In the genomic region with DNA sequence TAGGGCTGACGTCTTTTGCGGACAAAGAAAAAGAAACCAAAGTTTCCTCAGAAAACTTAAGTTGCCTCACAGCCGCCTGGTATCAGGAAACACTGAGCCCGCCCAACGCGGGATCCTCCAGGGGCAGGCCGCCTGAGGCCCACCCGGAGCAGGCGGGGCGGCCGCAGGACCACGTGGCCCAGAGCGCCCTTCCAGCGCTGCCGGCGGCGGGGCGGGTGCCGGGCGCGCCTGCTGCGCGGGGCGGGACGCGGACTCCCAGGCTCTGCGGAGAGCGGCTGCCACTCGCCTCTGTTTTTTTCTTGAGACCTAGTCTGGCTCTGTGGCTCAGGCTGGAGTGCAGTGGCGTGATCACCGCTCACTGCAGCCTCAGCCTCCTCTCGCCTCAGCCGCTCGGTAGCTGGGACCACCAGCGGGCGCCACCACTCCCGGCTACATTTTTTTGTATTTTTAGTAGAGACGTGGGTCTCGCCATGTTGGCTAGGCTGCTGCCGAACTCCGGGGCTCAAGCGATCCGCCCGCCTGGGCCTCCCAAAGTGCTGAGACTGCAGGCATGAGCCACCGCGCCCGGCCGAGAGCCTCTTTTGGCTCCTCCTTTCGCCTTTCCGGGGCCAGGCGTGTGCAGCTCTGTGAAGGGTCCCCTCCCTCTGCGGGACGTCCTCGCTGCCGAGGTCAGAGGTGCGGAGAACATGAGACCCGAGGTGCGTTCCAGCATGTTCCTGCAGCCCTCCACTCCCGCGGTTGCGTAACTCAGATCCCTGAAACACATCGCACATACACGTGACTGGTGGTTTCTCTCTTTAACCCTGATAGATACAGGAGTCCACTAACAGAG, we compare ENCODE assay signal across 8 cellular contexts. TPM values are rescaled to one million over a fixed set of nuclear protein-coding genes. Genes with fewer than 3 reads are reported as not detected.
DNase-seq lines count a peak whose midpoint lies in the region; ATAC-seq, FAIRE-seq and TF ChIP-seq lines count a peak whose summit lies in the region.

No MANE protein-coding gene starts in this region.

- DNase-seq in AG20443 (ENCODE audit: low spot score) = peak; percentile 92
- DNase-seq in NCI-H774 (lab: John Stamatoyannopoulos, UW) = peak; percentile 67
- DNase-seq in activated CD8-positive, alpha-beta memory T cell treated with anti-CD3 and anti-CD28 coated beads for 48 hours (ENCODE audit: low read depth in 2 of 3, low spot score in 2 of 3) = peak; percentile 51 to 86 (median 67)
- DNase-seq in H1 (ENCODE audit: low read depth in 1 of 2, low spot score in 2 of 2) = peak in 1 of 2 experiments; percentile 73
- peak in 1 of 2 donors; percentile 62 for DNase-seq in memory B cell (ENCODE audit: low spot score in 2 of 2)
- peak; percentile 49 for DNase-seq in stimulated activated CD8-positive, alpha-beta memory T cell treated with anti-CD3 and anti-CD28 coated beads, Interleukin-15, amount 100 ng/mL, for 1 hour (ENCODE audit: low read depth)

- TF ChIP-seq RAD21 in H1 (IDR thresholded peaks at IDR 0.05 in 1 of 2, conservative IDR thresholded peaks at IDR 0.05 in 1 of 2; ENCODE audit: low read depth in 2 of 2, low read length in 2 of 2) = no peak; a peak in 1 of 4 replicates

- peaks cover 0 to 5% (median 2%) of the 10 kb centered on the region in 4 experiments; a peak in 4 of 7 replicates for H3K4me1 ChIP-seq in H1 (replicated peaks in 1 of 4; ENCODE audit: control insufficient read depth in 3 of 4, insufficient read depth in 4 of 4, low read length in 3 of 4)

- no peaks in the 10 kb centered on the region for H3K36me3 Mint-ChIP-seq in memory B cell

- peak overlapping the region; percentile 86 for H4K91ac ChIP-seq in H1 (replicated peaks; ENCODE audit: insufficient read length, low read length)

- TF ChIP-seq CTCF in H1 (IDR thresholded peaks at IDR 0.05; ENCODE audit: control extremely low read depth in 1 of 3, insufficient read depth in 1 of 3, low read depth in 1 of 3, low read length in 3 of 3) = peak in 2 of 3 experiments; percentile 13 to 35; a peak in 2 of 4 replicates

- no peaks in the 10 kb centered on the region; a peak in 1 of 7 replicates for H3K27me3 ChIP-seq in H1 (replicated peaks in 1 of 4; ENCODE audit: control insufficient read depth in 3 of 4, extremely low read depth in 1 of 4, insufficient read depth in 3 of 4, low read length in 3 of 4)

- H2AK5ac ChIP-seq in H1 (ENCODE audit: low read depth, low read length) = 0 out of 2 replicates have a peak overlapping the region, but pooled peaks have one; percentile 24

- TF ChIP-seq EP300 in H1 (IDR thresholded peaks at IDR 0.05; ENCODE audit: borderline replicate concordance in 1 of 2, low read depth in 2 of 2, low read length in 2 of 2) = no peak

- H3K79me1 ChIP-seq in H1 (ENCODE audit: low read depth, low read length) = no peaks in the 10 kb centered on the region

- peak overlapping the region; percentile 86; the same call in 1 of the 2 replicates for H2AFZ ChIP-seq in H1 (ENCODE audit: low read length)

- H4K8ac ChIP-seq in H1 (ENCODE audit: extremely low read depth, insufficient read depth, low read length) = peak overlapping the region; percentile 90

- CTCF ChIA-PET in H1 (lab: Charles Lee; ENCODE audit: partially characterized antibody) = interaction anchor here (0.6 to 1.7 kb wide), 6 partner anchors 11 to 252 kb away, joined by 3 to 4 read pairs (median 3); a partner anchor contains a TSS

- 3% methylated on average over 56 of the region's 63 CpGs; no CpG with 5 or more reads in 1 of the 2 experiments for WGBS in H1 (ENCODE audit: extremely low coverage in 1 of 2, insufficient coverage in 1 of 2, insufficient read length in 1 of 2, insufficient replicate concordance in 2 of 2, low coverage in 1 of 2, low lambda C conversion rate in 2 of 2, missing lambda C conversion rate in 1 of 2), 2 experiments

- H3K14ac ChIP-seq in H1 (ENCODE audit: insufficient read length) = no peak overlapping the region

- POLR2A ChIA-PET in H1 (lab: Charles Lee; ENCODE audit: partially characterized antibody) = interaction anchor here (0.8 to 4.7 kb wide), 12 partner anchors 10 to 227 kb away, joined by 3 to 33 read pairs (median 5); a partner anchor contains a TSS

- FAIRE-seq in H1 (lab: Jason Lieb, UNC) = no peak

- H2BK12ac ChIP-seq in H1 (ENCODE audit: low read depth, low read length) = peak overlapping the region; percentile 92

- no peaks in the 10 kb centered on the region for H3K27me3 Mint-ChIP-seq in memory B cell

- 0 out of 2 replicates have a peak overlapping the region, but pooled peaks have one; percentile 17 for H3K27ac ChIP-seq in H1 (ENCODE audit: low read depth, low read length)

- H3K4me3 ChIP-seq in H1 (ENCODE audit: extremely low read depth in 1 of 4, insufficient read depth in 2 of 4, low read depth in 3 of 4, low read length in 4 of 4) = peak overlapping the region; percentile 46 to 60 (median 47)

- H3K36me3 ChIP-seq in H1 (ENCODE audit: control insufficient read depth in 2 of 4, insufficient read depth in 4 of 4, low read length in 3 of 4) = no peaks in the 10 kb centered on the region

- H2BK5ac ChIP-seq in H1 (ENCODE audit: low read depth, low read length) = peak overlapping the region; percentile 40; the same call in 1 of the 2 replicates

- H3K4me3 Mint-ChIP-seq in memory B cell = peak overlapping the region; percentile 92

- H3K27ac Mint-ChIP-seq in memory B cell = peak overlapping the region; percentile 93

- no peaks in the 10 kb centered on the region for H3K9me3 ChIP-seq in H1 (ENCODE audit: insufficient read depth in 2 of 2, low read depth in 1 of 2, low read length in 1 of 2)

- H4K5ac ChIP-seq in H1 (ENCODE audit: insufficient read length, low read depth, low read length) = peak overlapping the region; percentile 45

- H3K4me2 ChIP-seq in H1 (ENCODE audit: insufficient read depth in 1 of 2, low read depth in 2 of 2, low read length in 2 of 2) = peak overlapping the region; percentile 71 to 92

- peaks cover 17% of the 10 kb centered on the region for H3K4me1 Mint-ChIP-seq in memory B cell

- peak overlapping the region; percentile 99 for H2BK15ac ChIP-seq in H1 (ENCODE audit: low read length)

- H3K79me2 ChIP-seq in H1 (ENCODE audit: control insufficient read depth in 1 of 2, insufficient read depth in 2 of 2, low read length in 2 of 2) = no peaks in the 10 kb centered on the region

- no peak overlapping the region for H3K23ac ChIP-seq in H1 (ENCODE audit: insufficient read length)

- no peak overlapping the region for H2BK20ac ChIP-seq in H1 (ENCODE audit: low read length)

- H4K20me1 ChIP-seq in H1 (replicated peaks in 1 of 2; ENCODE audit: control insufficient read depth in 1 of 2, insufficient read depth in 2 of 2, low read length in 2 of 2) = no peaks in the 10 kb centered on the region

- ATAC-seq in GM18870 (IDR thresholded peaks at IDR 0.05; ENCODE audit: unreplicated experiment) = peak; percentile 78
- ATAC-seq in HG03097 (IDR thresholded peaks at IDR 0.05; ENCODE audit: low FRiP score, unreplicated experiment) = peak; percentile 81
- ATAC-seq in memory B cell (ENCODE audit: low read depth) = peak; percentile 74

- TF ChIP-seq POLR2A in H1 (IDR thresholded peaks at IDR 0.05; ENCODE audit: control extremely low read depth in 1 of 2, low read depth in 2 of 2, low read length in 2 of 2) = peak; percentile 41 to 80

- no peak overlapping the region for H2BK120ac ChIP-seq in H1 (replicated peaks; ENCODE audit: low read depth, low read length)

- peak overlapping the region; percentile 36 for H3K4ac ChIP-seq in H1 (replicated peaks; ENCODE audit: insufficient read length, low read depth, low read length)

- H3K9ac ChIP-seq in H1 (replicated peaks in 1 of 4; ENCODE audit: extremely low read depth in 1 of 4, low read depth in 3 of 4, low read length in 3 of 4) = peak overlapping the region in 3 of 4 experiments; percentile 16 to 61 (median 52); a peak in 6 of 7 replicates

- no peaks in the 10 kb centered on the region for H3K9me3 Mint-ChIP-seq in memory B cell

- peak overlapping the region; percentile 65 for H3K18ac ChIP-seq in H1 (ENCODE audit: extremely low read depth, low read length)

- H3K23me2 ChIP-seq in H1 (ENCODE audit: low read depth, low read length) = peaks cover 5% of the 10 kb centered on the region

- no peak overlapping the region for H3K56ac ChIP-seq in H1 (replicated peaks; ENCODE audit: insufficient read length, low read depth, low read length)

TF ChIP-seq in H1, 55 proteins besides CTCF, POLR2A, EP300 and RAD21 (continues in another document):
- no peak for TF ChIP-seq TCF12 (IDR thresholded peaks at IDR 0.05; ENCODE audit: low read depth, low read length)
- no peak for TF ChIP-seq CHD1 (IDR thresholded peaks at IDR 0.05; ENCODE audit: low read depth, low read length)

RNA-seq across cellular contexts. Expression of a gene that starts 11.6 kb away (rescaled TPM):
- total RNA-seq in H1 (2021; fragmentation: NEBNext Ultra II Directional; extraction: Animal tissue kit (Norgen Biotek cat#: 25700)) = 389 and 397 TPM in 2 replicates
- polyA plus RNA-seq in H1 (2011; rRNA removed) = 208 and 209 TPM in 2 replicates
- polyA plus RNA-seq in H1 (2011; cell fraction: cytosol; rRNA removed) = 285 TPM
- polyA plus RNA-seq in H1 (2011; cell fraction: nucleus; rRNA removed) = 199 TPM
- polyA plus RNA-seq in H1 (2012, experiment 1 of 2) = 322 to 369 TPM (median 332 TPM) in 4 replicates
- 154 TPM for polyA plus RNA-seq in H1 (2012, experiment 2 of 2)
- polyA plus RNA-seq in H1 (2013, experiment 1 of 2) = 167 TPM
- 175 TPM for polyA plus RNA-seq in H1 (2013, experiment 2 of 2)
- polyA minus RNA-seq in H1 (2011; rRNA and poly(A)+ RNA removed) = 303 and 334 TPM in 2 replicates
- polyA minus RNA-seq in H1 (2011; cell fraction: cytosol; rRNA and poly(A)+ RNA removed) = 147 TPM
- polyA minus RNA-seq in H1 (2011; cell fraction: nucleus; rRNA and poly(A)+ RNA removed) = 101 TPM

RNA-seq across cellular contexts. Expression of a gene that starts 16.3 kb away (rescaled TPM):
- total RNA-seq in H1 (2021; fragmentation: NEBNext Ultra II Directional; extraction: Animal tissue kit (Norgen Biotek cat#: 25700)) = 1.9 TPM in 2 replicates
- 1.9 and 2.5 TPM in 2 replicates for polyA plus RNA-seq in H1 (2011; rRNA removed)
- polyA plus RNA-seq in H1 (2011; cell fraction: cytosol; rRNA removed) = 1.8 TPM
- polyA plus RNA-seq in H1 (2011; cell fraction: nucleus; rRNA removed) = 2.7 TPM
- polyA plus RNA-seq in H1 (2012, experiment 1 of 2) = 0.97 to 1.6 TPM (median 1.3 TPM) in 4 replicates
- polyA plus RNA-seq in H1 (2012, experiment 2 of 2) = 1.8 TPM
- polyA plus RNA-seq in H1 (2013, experiment 1 of 2) = 1.6 TPM
- 1.4 TPM for polyA plus RNA-seq in H1 (2013, experiment 2 of 2)
- 0.57 and 3.0 TPM in 2 replicates for polyA minus RNA-seq in H1 (2011; rRNA and poly(A)+ RNA removed)
- not detected for polyA minus RNA-seq in H1 (2011; cell fraction: cytosol; rRNA and poly(A)+ RNA removed)
- 3.3 TPM for polyA minus RNA-seq in H1 (2011; cell fraction: nucleus; rRNA and poly(A)+ RNA removed)

RNA-seq across cellular contexts. Expression of a gene that starts 49.1 kb away (rescaled TPM):
- total RNA-seq in H1 (2021; fragmentation: NEBNext Ultra II Directional; extraction: Animal tissue kit (Norgen Biotek cat#: 25700)) = not detected in 2 replicates
- not detected in 2 replicates for polyA plus RNA-seq in H1 (2011; rRNA removed)
- polyA plus RNA-seq in H1 (2011; cell fraction: cytosol; rRNA removed) = not detected
- polyA plus RNA-seq in H1 (2011; cell fraction: nucleus; rRNA removed) = not detected
- not detected in 4 replicates for polyA plus RNA-seq in H1 (2012, experiment 1 of 2)
- polyA plus RNA-seq in H1 (2012, experiment 2 of 2) = not detected
- polyA plus RNA-seq in H1 (2013, experiment 1 of 2) = not detected
- not detected for polyA plus RNA-seq in H1 (2013, experiment 2 of 2)
- polyA minus RNA-seq in H1 (2011; rRNA and poly(A)+ RNA removed) = not detected in 2 replicates
- not detected for polyA minus RNA-seq in H1 (2011; cell fraction: cytosol; rRNA and poly(A)+ RNA removed)
- polyA minus RNA-seq in H1 (2011; cell fraction: nucleus; rRNA and poly(A)+ RNA removed) = not detected
